ENCODE assay signal across 8 cellular contexts in the genomic region with DNA sequence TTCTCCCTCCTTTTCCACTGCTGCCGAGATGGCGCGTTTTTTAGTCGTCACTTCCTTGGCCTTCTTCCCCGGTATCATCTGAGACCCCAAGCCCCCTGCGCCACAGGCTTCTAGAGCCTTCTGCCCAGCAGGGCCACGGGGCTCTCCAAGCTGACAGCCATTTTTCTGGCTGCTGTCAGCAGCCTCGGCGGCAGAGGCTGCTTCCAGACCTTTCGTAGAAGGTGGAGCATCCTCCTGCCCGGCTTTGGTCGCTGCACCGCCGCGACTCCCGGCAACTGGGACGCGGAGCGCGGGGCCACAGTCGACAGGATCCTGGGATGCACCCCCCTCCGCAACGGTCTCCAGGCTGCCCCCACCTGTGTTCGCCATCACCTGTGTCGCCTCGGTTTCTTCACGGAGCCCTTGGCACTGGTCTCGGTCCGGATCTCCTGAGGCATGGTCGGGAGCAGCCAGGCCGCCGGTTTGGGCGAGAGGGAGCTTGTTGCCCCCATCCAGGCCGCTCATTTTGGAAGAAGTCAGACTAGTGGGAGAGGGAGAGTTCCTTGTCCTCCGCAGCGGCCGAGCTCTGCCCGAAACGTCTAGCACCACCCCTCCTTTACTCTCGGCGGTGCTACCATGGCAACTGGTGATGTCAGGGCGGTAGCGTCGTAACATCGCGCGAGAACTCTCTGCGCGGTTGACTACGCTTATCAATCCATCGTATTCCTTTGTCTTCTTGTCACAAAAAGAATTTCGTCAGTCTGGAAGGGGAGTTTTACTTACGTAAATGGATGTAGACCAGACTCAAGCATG. TPM values are rescaled to one million over a fixed set of nuclear protein-coding genes. Genes with fewer than 3 reads are reported as not detected.
A peak's percentile ranks its signal among the peaks of the same experiment; 100 is the strongest.
DNase-seq lines count a peak whose midpoint lies in the region; ATAC-seq and TF ChIP-seq lines count a peak whose summit lies in the region.

Gene TSPYL4, minus strand, starts transcription at position 571 of the 792 bp plus-strand sequence. Its CDS starts 67 bp downstream, at position 504.

- H3K4me3 ChIP-seq in AG10803 (ENCODE audit: low read length): peak within 1 kb of the TSS; percentile 96
- H3K4me3 ChIP-seq in spleen: peak within 1 kb of the TSS; percentile 83 to 98 (median 96)

- ATAC-seq in GM19035 (IDR thresholded peaks at IDR 0.05; ENCODE audit: unreplicated experiment) (peak; percentile 100), HG03342 (IDR thresholded peaks at IDR 0.05; ENCODE audit: unreplicated experiment) (peak; percentile 99)
- peak; percentile 99 for ATAC-seq in central memory CD8-positive, alpha-beta T cell (replicated peaks; ENCODE audit: extremely low read depth, poor library complexity, severe bottlenecking)

- H3K4me1 ChIP-seq in spleen: peaks cover 35 to 71% (median 54%) of the 10 kb centered on the region in 6 donors

- no peak within 1 kb of the TSS for H3K4me3 Mint-ChIP-seq in central memory CD8-positive, alpha-beta T cell

- WGBS in spleen, 5 donors: 0 to 1% (median 0%) methylated on average over 36 to 53 of the region's 53 CpGs

- intact Hi-C loops in spleen (cut with DNase I; ENCODE audit: low total_unique reads): no loop called here

- no peaks in the 10 kb centered on the region for H3K4me1 Mint-ChIP-seq in central memory CD8-positive, alpha-beta T cell

- no peaks in the 10 kb centered on the region for H3K9me3 ChIP-seq in spleen

- TF ChIP-seq CTCF in AG10803 (conservative IDR thresholded peaks at IDR 0.05; ENCODE audit: low read length) (no peak), spleen (IDR thresholded peaks at IDR 0.05 in 8 of 11, conservative IDR thresholded peaks at IDR 0.05 in 3 of 11) (peak in 1 of 11 experiments; percentile 28)

- peaks cover 6% of the 10 kb centered on the region for H3K36me3 Mint-ChIP-seq in central memory CD8-positive, alpha-beta T cell (ENCODE audit: insufficient read depth)

- no peaks in the 10 kb centered on the region for H3K27me3 ChIP-seq in spleen (replicated peaks in 1 of 7)

- peak; percentile 96 for DNase-seq in AG10803 (ENCODE audit: low read depth)
- DNase-seq in NCI-H345 treated with DMSO at 0.1 percent for 48 hours (lab: John Stamatoyannopoulos, UW; ENCODE audit: unreplicated experiment): peak; percentile 96
- DNase-seq in activated CD4-positive, CD25-positive, alpha-beta regulatory T cell (lab: John Stamatoyannopoulos, UW): peak; percentile 68 to 75 (median 74)
- peak; percentile 84 to 91 for DNase-seq in central memory CD8-positive, alpha-beta T cell (ENCODE audit: low spot score in 2 of 2)
- DNase-seq in iris pigment epithelial cell (ENCODE audit: low read depth): peak; percentile 95
- peak; percentile 97 for DNase-seq in spleen

- H3K27me3 Mint-ChIP-seq in central memory CD8-positive, alpha-beta T cell: no peaks in the 10 kb centered on the region

- TF ChIP-seq POLR2A in spleen (IDR thresholded peaks at IDR 0.05): peak in 2 of 3 donors; percentile 8 to 65

- H3K9me3 Mint-ChIP-seq in central memory CD8-positive, alpha-beta T cell: no peaks in the 10 kb centered on the region

- peak within 1 kb of the TSS; percentile 84 to 91 (median 88) for H3K27ac ChIP-seq in spleen

- no peak within 1 kb of the TSS for H3K27ac Mint-ChIP-seq in central memory CD8-positive, alpha-beta T cell (ENCODE audit: low read depth)

- H3K36me3 ChIP-seq in spleen: peaks cover 0 to 3% (median 0%) of the 10 kb centered on the region in 6 donors

RNA-seq across cellular contexts. Expression of gene TSPYL4, which starts in this region (rescaled TPM):
- total RNA-seq in spleen: 10 to 100 TPM; 11.2 to 19.0 (median 13.5) TPM
- polyA plus RNA-seq in spleen: 1 to 10 TPM; 7.2 to 7.8 (median 7.5) TPM

Comparison
In these comparisons a context has a peak if more than half of its experiments do, and no peak if none do; other contexts are left out.
1. Peak in every context shown above with its lines: DNase-seq, ATAC-seq, H3K4me3 ChIP-seq and H3K27ac ChIP-seq.